In genomic region chr1:204618148-204618760, GRCh38 we compare ENCODE assay signal across 1 cellular context.
TF ChIP-seq lines count a peak whose summit lies in the region.

No MANE protein-coding gene starts in this region.

TF ChIP-seq in SK-N-SH, 30 proteins besides CTCF, POLR2A, EP300 and RAD21:
- TF ChIP-seq USF2 (IDR thresholded peaks at IDR 0.05; ENCODE audit: borderline replicate concordance, low read depth, low read length): no peak
- TF ChIP-seq EZH2phosphoT487 (IDR thresholded peaks at IDR 0.05; ENCODE audit: borderline replicate concordance, low read depth): no peak
- TF ChIP-seq POLR2AphosphoS5 (IDR thresholded peaks at IDR 0.05; ENCODE audit: low read depth, low read length): no peak
- TF ChIP-seq SIN3A (IDR thresholded peaks at IDR 0.05; ENCODE audit: borderline replicate concordance, low read depth, low read length): no peak
- TF ChIP-seq MEF2A (IDR thresholded peaks at IDR 0.05; ENCODE audit: borderline replicate concordance, low read depth): no peak
- no peak for TF ChIP-seq TCF12 (IDR thresholded peaks at IDR 0.05)
- TF ChIP-seq NFIC (IDR thresholded peaks at IDR 0.05; ENCODE audit: borderline replicate concordance): no peak
- TF ChIP-seq SMC3 (IDR thresholded peaks at IDR 0.05; ENCODE audit: low read depth, low read length): no peak
- no peak for TF ChIP-seq USF1 (IDR thresholded peaks at IDR 0.05; ENCODE audit: borderline replicate concordance, low read depth)
- TF ChIP-seq GATA2 (CRISPR knock-in tag; IDR thresholded peaks at IDR 0.05): no peak
